In the genomic region with DNA sequence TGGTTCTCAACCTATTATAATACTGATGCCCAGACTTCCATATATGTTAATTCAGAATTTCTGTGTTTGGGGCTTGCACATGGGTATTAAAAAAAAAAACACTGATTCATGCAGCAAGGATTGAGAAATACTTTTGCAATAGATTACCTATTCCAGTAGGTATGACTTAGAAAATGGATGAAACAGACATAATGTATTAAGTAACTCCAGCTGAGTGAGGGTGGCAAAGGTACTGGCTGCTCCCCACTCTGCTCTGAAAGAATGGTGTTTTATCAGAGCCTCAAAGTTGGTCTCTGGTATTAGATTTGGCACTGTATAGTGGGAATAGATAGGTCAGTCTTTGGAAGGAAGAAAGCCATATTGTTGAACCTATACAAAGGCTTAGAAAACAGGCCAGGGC, we compare ENCODE assay signal across 6 cellular contexts.
"Had no signal": no experiment of that assay in that cellular context is flagged by ENCODE, and none has a peak within 500 bp of the region (broad histone marks: within the 10 kb centered on the region; RNA-seq: fewer than 3 reads in every experiment).

No MANE protein-coding gene starts in this region.

- DNase-seq: H9, HCEC 1CT had no signal

- H3K4me1 Mint-ChIP-seq: IgD-negative memory B cell had no signal

- H3K4me3 Mint-ChIP-seq: GM23338, H9 had no signal

- ATAC-seq: GM23338 had no signal

- FAIRE-seq: H1, H54 had no signal

- H3K4me3 ChIP-seq: GM23338 had no signal

- H3K36me3 Mint-ChIP-seq: IgD-negative memory B cell had no signal

- H3K27me3 Mint-ChIP-seq: IgD-negative memory B cell had no signal

- H3K27ac Mint-ChIP-seq: GM23338, H9, IgD-negative memory B cell had no signal
